ENCODE assay signal across 8 cellular contexts in the genomic region with DNA sequence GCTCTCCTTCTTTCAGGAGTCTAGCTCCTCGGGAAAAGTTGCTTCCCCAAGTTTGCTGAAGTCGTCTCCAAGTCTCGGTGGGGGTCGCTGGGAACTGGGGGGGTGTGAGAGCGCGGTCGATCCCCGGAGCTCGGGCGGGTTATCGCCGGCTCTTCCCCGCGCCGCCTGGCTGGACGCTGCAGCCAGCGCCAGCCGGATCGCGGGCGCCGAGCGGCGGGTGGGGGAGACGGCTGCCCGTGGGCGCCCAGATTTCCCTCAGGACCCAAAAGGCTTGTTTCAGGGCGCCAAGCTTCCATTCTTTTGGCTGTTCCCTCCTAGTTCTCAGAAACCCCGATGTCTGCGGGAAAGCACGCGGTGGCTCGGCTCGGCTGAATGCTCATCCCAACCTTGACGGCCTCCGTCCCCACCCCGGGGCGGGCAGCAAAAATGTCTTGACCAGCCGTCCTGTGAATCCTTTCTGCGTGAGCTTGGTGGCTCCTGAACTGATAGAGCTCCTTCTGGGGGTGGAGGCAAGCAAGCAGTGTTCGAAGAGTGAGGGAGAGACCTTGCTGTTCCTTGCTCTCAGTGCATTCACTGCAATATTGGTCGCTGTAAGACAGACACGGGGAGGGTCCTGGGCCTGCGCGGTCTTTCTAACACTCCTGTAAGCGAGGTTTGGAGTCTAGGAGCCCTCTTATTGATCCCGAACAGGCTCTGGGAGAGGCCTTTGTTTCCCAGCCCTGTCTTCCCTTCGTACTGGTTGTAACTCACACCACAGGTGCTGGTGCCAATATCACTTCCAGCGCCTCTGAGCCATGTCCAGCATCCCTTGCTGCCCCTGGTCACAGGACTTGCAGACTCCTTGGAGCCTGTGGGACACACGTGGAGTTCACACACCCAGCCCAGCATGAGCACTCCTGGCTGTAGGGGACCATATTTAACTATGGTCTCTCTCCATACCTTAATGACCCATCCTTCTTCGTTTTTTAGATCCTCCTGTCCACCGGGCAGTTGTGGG. TPM values are rescaled to one million over a fixed set of nuclear protein-coding genes. Genes with fewer than 3 reads are reported as not detected.
DNase-seq lines count a peak whose midpoint lies in the region; ATAC-seq, FAIRE-seq and TF ChIP-seq lines count a peak whose summit lies in the region.

No MANE protein-coding gene starts in this region.

- FAIRE-seq in frontal cortex (lab: Jason Lieb, UNC) = no peak

- DNase-seq in SKM-1 treated with dmso at 0.1 percent for 144 hours (lab: John Stamatoyannopoulos, UW; ENCODE audit: unreplicated experiment) (peak; percentile 18), SKM-1 (lab: John Stamatoyannopoulos, UW; ENCODE audit: unreplicated experiment) (no peak), frontal cortex (ENCODE audit: low spot score in 2 of 2) (peak; percentile 34 to 53), osteocyte (ENCODE audit: extremely low spot score, unreplicated experiment) (no peak)
- DNase-seq in stimulated activated CD4-positive, alpha-beta T cell treated with anti-CD3 and anti-CD28 coated beads, Interleukin-2, amount 100 ng/mL, for 48 hours = no peak

- H3K4me3 Mint-ChIP-seq in osteocyte (ENCODE audit: unreplicated experiment) = peak overlapping the region; percentile 89

- ATAC-seq in HG03196 (IDR thresholded peaks at IDR 0.05; ENCODE audit: unreplicated experiment) (no peak), HG02759 (IDR thresholded peaks at IDR 0.05; ENCODE audit: unreplicated experiment) (no peak)

- no peaks in the 10 kb centered on the region for H3K9me3 Mint-ChIP-seq in osteocyte (ENCODE audit: unreplicated experiment)

- TF ChIP-seq CTCF in WI38 (IDR thresholded peaks at IDR 0.05; ENCODE audit: low read depth, low read length) (no peak), osteocyte (IDR thresholded peaks at IDR 0.05) (no peak)

- peaks cover 27% of the 10 kb centered on the region for H3K36me3 Mint-ChIP-seq in osteocyte (ENCODE audit: unreplicated experiment)

- H3K4me3 ChIP-seq in WI38 (ENCODE audit: low read depth, low read length) = peak overlapping the region; percentile 56

- H3K27ac Mint-ChIP-seq in osteocyte (ENCODE audit: unreplicated experiment) = peak overlapping the region; percentile 89

- peaks cover 20% of the 10 kb centered on the region for H3K27me3 Mint-ChIP-seq in osteocyte (ENCODE audit: unreplicated experiment)

- peaks cover 19% of the 10 kb centered on the region for H3K4me1 Mint-ChIP-seq in osteocyte (ENCODE audit: unreplicated experiment)

RNA-seq across cellular contexts. Expression of a gene that starts 1.8 kb away (rescaled TPM):
- total RNA-seq in frontal cortex (3.7 TPM), osteocyte (19.1 and 20.3 TPM in 2 replicates)

Comparison
In these comparisons a context has a peak if more than half of its experiments do, and no peak if none do; other contexts are left out.
1. DNase-seq: peak in SKM-1 treated with dmso at 0.1 percent for 144 hours (single experiment) and frontal cortex (2 of 2); none in SKM-1 (single experiment), osteocyte (single experiment) and stimulated activated CD4-positive, alpha-beta T cell treated with anti-CD3 and anti-CD28 coated beads, Interleukin-2, amount 100 ng/mL, for 48 hours (0 of 2).